In genomic region chr2:32783468-32783867, GRCh38 we compare ENCODE assay signal across 14 cellular contexts.
"Had no signal": no experiment of that assay in that cellular context is flagged by ENCODE, and none has a peak within 500 bp of the region (broad histone marks: within the 10 kb centered on the region; RNA-seq: fewer than 3 reads in every experiment).

No MANE protein-coding gene starts in this region.

- H3K27ac ChIP-seq: hepatocyte, sigmoid colon, VCaP had no signal

- H3K4me1 ChIP-seq: sigmoid colon had no signal

- H3K27me3 ChIP-seq: hepatocyte, sigmoid colon had no signal

- ATAC-seq: activated CD4-positive, alpha-beta T cell treated with anti-CD3 and anti-CD28 coated beads for 36 hours; activated CD8-positive, alpha-beta T cell treated with anti-CD3 and anti-CD28 coated beads, Interleukin-2, amount 10 ng/mL, durations not matched to agents 7 days and 5 days; naive thymus-derived CD4-positive, alpha-beta T cell; stimulated activated naive CD8-positive, alpha-beta T cell treated with anti-CD3 and anti-CD28 coated beads, Interleukin-15, Interleukin-2, amounts not matched to agents 100 U/mL and 50 U/mL, for 24 hours had no signal

- H3K27me3 Mint-ChIP-seq: activated CD4-positive, alpha-beta T cell treated with anti-CD3 and anti-CD28 coated beads for 36 hours; activated naive CD8-positive, alpha-beta T cell treated with anti-CD3 and anti-CD28 coated beads, Interleukin-2, amount 10 ng/mL, durations not matched to agents 7 days and 5 days; naive thymus-derived CD4-positive, alpha-beta T cell had no signal

- H3K4me1 Mint-ChIP-seq: activated CD4-positive, alpha-beta T cell treated with anti-CD3 and anti-CD28 coated beads for 36 hours; activated naive CD8-positive, alpha-beta T cell treated with anti-CD3 and anti-CD28 coated beads, Interleukin-2, amount 10 ng/mL, durations not matched to agents 7 days and 5 days had no signal

- H3K27ac Mint-ChIP-seq: activated CD4-positive, alpha-beta T cell treated with anti-CD3 and anti-CD28 coated beads for 36 hours; activated CD8-positive, alpha-beta T cell treated with anti-CD3 and anti-CD28 coated beads, Interleukin-2, amount 10 ng/mL, durations not matched to agents 7 days and 5 days; activated naive CD8-positive, alpha-beta T cell treated with anti-CD3 and anti-CD28 coated beads, Interleukin-2, amount 10 ng/mL, durations not matched to agents 7 days and 5 days; naive thymus-derived CD4-positive, alpha-beta T cell had no signal

- H3K4me3 Mint-ChIP-seq: activated CD4-positive, alpha-beta T cell treated with anti-CD3 and anti-CD28 coated beads for 36 hours; activated CD8-positive, alpha-beta T cell treated with anti-CD3 and anti-CD28 coated beads, Interleukin-2, amount 10 ng/mL, durations not matched to agents 7 days and 5 days; activated naive CD8-positive, alpha-beta T cell treated with anti-CD3 and anti-CD28 coated beads, Interleukin-2, amount 10 ng/mL, durations not matched to agents 7 days and 5 days; naive thymus-derived CD4-positive, alpha-beta T cell had no signal

- H3K4me3 ChIP-seq: hepatocyte, sigmoid colon had no signal

- DNase-seq: activated CD4-positive, alpha-beta T cell treated with anti-CD3 and anti-CD28 coated beads for 36 hours; activated CD8-positive, alpha-beta memory T cell treated with anti-CD3 and anti-CD28 coated beads, Interleukin-2, amount 50 U/mL, for 48 hours; activated CD8-positive, alpha-beta T cell treated with anti-CD3 and anti-CD28 coated beads, Interleukin-2, amount 10 ng/mL, durations not matched to agents 7 days and 5 days; activated naive CD8-positive, alpha-beta T cell treated with anti-CD3 and anti-CD28 coated beads, Interleukin-2, amount 10 ng/mL, durations not matched to agents 7 days and 5 days; anterior cingulate cortex; naive thymus-derived CD4-positive, alpha-beta T cell; nucleus accumbens; sigmoid colon; stimulated activated CD4-positive, alpha-beta T cell treated with anti-CD3 and anti-CD28 coated beads, Interleukin-4, amount 100 ng/mL, for 1 hour; stimulated activated CD8-positive, alpha-beta memory T cell treated with anti-CD3 and anti-CD28 coated beads, Interleukin-4, amount 100 ng/mL, for 48 hours; stimulated activated naive CD8-positive, alpha-beta T cell treated with anti-CD3 and anti-CD28 coated beads, Interleukin-15, Interleukin-2, amounts not matched to agents 100 U/mL and 50 U/mL, for 24 hours; T-helper 9 cell had no signal
